ENCODE assay signal across 1 cellular context in the genomic region with DNA sequence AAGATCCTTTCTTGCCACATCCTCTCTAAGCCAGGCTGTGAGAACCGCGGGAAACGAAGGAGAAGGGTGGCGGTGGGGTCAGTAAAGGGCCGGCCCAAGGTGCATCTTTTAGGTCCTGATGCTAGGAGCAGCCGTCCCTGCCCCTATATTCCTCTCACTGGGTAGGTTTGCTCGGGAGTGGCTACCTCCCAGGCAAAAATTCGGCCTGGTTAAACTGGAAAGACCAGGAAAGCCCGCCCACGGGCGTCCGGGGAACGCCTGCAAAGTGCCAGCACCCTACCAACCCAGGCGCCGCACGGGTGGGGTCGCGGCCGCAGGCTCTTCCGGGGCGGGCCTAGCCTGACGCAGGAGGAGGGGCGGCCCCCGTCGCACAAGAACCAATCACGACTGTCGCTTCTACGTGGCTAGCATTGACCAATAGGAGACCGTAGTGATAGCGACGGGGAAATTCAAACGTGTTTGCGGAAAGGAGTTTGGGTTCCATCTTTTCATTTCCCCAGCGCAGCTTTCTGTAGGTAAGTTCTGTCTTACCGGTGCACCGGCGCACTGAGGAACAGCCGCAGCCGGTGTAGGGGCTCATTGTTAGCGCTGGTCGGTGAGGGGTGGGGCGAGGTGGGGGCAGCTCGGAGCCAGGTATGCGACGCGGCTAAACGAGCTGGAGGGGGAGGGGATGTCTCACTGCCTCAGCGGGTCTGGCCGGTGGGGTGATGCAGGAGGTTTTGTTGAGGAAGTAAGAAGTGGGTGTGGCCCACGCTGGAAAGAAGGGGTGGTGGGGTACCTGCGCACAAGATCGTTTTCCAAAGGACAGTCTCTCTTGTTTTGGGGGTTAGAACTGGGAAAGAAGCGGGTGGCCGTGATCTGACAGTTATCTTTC.
TF ChIP-seq lines count a peak whose summit lies in the region.

Gene TTK (plus strand): TSS at position 451 of the 874 bp plus-strand sequence. CDS start 1,195 bp downstream, outside the sequence.

TF ChIP-seq in GM12878, 131 proteins besides CTCF, POLR2A, EP300 and RAD21 (continued from another document and continues in another):
- TF ChIP-seq, protein P1, sequence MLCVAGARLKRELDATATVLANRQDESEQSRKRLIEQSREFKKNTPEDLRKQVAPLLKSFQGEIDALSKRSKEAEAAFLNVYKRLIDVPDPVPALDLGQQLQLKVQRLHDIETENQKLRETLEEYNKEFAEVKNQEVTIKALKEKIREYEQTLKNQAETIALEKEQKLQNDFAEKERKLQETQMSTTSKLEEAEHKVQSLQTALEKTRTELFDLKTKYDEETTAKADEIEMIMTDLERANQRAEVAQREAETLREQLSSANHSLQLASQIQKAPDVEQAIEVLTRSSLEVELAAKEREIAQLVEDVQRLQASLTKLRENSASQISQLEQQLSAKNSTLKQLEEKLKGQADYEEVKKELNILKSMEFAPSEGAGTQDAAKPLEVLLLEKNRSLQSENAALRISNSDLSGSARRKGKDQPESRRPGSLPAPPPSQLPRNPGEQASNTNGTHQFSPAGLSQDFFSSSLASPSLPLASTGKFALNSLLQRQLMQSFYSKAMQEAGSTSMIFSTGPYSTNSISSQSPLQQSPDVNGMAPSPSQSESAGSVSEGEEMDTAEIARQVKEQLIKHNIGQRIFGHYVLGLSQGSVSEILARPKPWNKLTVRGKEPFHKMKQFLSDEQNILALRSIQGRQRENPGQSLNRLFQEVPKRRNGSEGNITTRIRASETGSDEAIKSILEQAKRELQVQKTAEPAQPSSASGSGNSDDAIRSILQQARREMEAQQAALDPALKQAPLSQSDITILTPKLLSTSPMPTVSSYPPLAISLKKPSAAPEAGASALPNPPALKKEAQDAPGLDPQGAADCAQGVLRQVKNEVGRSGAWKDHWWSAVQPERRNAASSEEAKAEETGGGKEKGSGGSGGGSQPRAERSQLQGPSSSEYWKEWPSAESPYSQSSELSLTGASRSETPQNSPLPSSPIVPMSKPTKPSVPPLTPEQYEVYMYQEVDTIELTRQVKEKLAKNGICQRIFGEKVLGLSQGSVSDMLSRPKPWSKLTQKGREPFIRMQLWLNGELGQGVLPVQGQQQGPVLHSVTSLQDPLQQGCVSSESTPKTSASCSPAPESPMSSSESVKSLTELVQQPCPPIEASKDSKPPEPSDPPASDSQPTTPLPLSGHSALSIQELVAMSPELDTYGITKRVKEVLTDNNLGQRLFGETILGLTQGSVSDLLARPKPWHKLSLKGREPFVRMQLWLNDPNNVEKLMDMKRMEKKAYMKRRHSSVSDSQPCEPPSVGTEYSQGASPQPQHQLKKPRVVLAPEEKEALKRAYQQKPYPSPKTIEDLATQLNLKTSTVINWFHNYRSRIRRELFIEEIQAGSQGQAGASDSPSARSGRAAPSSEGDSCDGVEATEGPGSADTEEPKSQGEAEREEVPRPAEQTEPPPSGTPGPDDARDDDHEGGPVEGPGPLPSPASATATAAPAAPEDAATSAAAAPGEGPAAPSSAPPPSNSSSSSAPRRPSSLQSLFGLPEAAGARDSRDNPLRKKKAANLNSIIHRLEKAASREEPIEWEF (IDR thresholded peaks at IDR 0.05; ENCODE audit: insufficient replicate concordance, low read depth, low read length): no peak
- TF ChIP-seq EGR1 (IDR thresholded peaks at IDR 0.05; ENCODE audit: borderline replicate concordance in 1 of 2, low read depth in 2 of 2, low read length in 2 of 2) (peak in 1 of 2 experiments; percentile 61; a peak in 1 of 3 replicates), NR2C2 (IDR thresholded peaks at IDR 0.05; ENCODE audit: borderline replicate concordance, control insufficient read depth, insufficient read length, low read depth) (no peak), RCOR1 (conservative IDR thresholded peaks at IDR 0.05; ENCODE audit: low read depth, low read length) (no peak), NFIC (IDR thresholded peaks at IDR 0.05; ENCODE audit: low read depth, low read length) (no peak), SREBF2 (IDR thresholded peaks at IDR 0.05; ENCODE audit: low read length) (no peak), PBX3 (IDR thresholded peaks at IDR 0.05; ENCODE audit: insufficient replicate concordance, low read depth, low read length) (no peak), FOS (IDR thresholded peaks at IDR 0.05; ENCODE audit: borderline replicate concordance, extremely low read depth, insufficient read length) (peak; percentile 42), IKZF1 (conservative IDR thresholded peaks at IDR 0.05) (peak; percentile 71), ZNF384 (IDR thresholded peaks at IDR 0.05; ENCODE audit: borderline replicate concordance, low read depth, low read length) (no peak), FOXM1 (IDR thresholded peaks at IDR 0.05; ENCODE audit: low read depth, low read length) (peak; percentile 54; the same call in 1 of the 2 replicates), MXI1 (IDR thresholded peaks at IDR 0.05; ENCODE audit: low read depth, low read length) (peak; percentile 89), CBFB (IDR thresholded peaks at IDR 0.05; ENCODE audit: low read depth) (no peak; the same call in 1 of the 2 replicates), MYC (IDR thresholded peaks at IDR 0.05; ENCODE audit: insufficient read depth, insufficient read length, insufficient replicate concordance, low read length, severe bottlenecking) (no peak), ZNF24 (IDR thresholded peaks at IDR 0.05) (no peak), ESRRA (IDR thresholded peaks at IDR 0.05; ENCODE audit: low read length) (no peak), MTA2 (IDR thresholded peaks at IDR 0.05; ENCODE audit: low read depth) (no peak), BCL11A (IDR thresholded peaks at IDR 0.05; ENCODE audit: low read depth, low read length) (no peak), USF2 (IDR thresholded peaks at IDR 0.05; ENCODE audit: borderline replicate concordance, low read depth, low read length) (no peak), SMAD1 (IDR thresholded peaks at IDR 0.05; ENCODE audit: low read depth, partially characterized antibody) (no peak), RFX5 (IDR thresholded peaks at IDR 0.05; ENCODE audit: low read depth, low read length) (peak; percentile 74), HDAC2 (IDR thresholded peaks at IDR 0.05) (peak; percentile 91), SMARCA5 (IDR thresholded peaks at IDR 0.05) (no peak), TCF12 (IDR thresholded peaks at IDR 0.05; ENCODE audit: low read depth, low read length) (no peak), HDGF (IDR thresholded peaks at IDR 0.05) (no peak), ZZZ3 (IDR thresholded peaks at IDR 0.05; ENCODE audit: control insufficient read depth, insufficient read length, low read depth) (no peak), KLF5 (IDR thresholded peaks at IDR 0.05; ENCODE audit: partially characterized antibody) (no peak), PAX8 (IDR thresholded peaks at IDR 0.05) (no peak), YY1 (IDR thresholded peaks at IDR 0.05; ENCODE audit: low read depth, low read length) (no peak; the same call in none of the 2 replicates), FOXK2 (IDR thresholded peaks at IDR 0.05) (no peak), IRF4 (IDR thresholded peaks at IDR 0.05; ENCODE audit: low read depth, low read length) (no peak), NR2F1 (conservative IDR thresholded peaks at IDR 0.05) (peak; percentile 77), SUZ12 (IDR thresholded peaks at IDR 0.05; ENCODE audit: unreplicated experiment) (no peak), DPF2 (IDR thresholded peaks at IDR 0.05) (no peak), MAX (IDR thresholded peaks at IDR 0.05; ENCODE audit: low read depth, low read length) (peak; percentile 70; the same call in 1 of the 2 replicates), WRNIP1 (IDR thresholded peaks at IDR 0.05; ENCODE audit: borderline replicate concordance, low read depth, low read length) (no peak), SUPT20H (IDR thresholded peaks at IDR 0.05; ENCODE audit: borderline replicate concordance, control insufficient read depth, low read depth, low read length) (no peak), CBX3 (IDR thresholded peaks at IDR 0.05; ENCODE audit: borderline replicate concordance, low read depth) (no peak), MEF2A (IDR thresholded peaks at IDR 0.05; ENCODE audit: insufficient read depth, low read depth, low read length) (no peak)
- TF ChIP-seq, protein P2, sequence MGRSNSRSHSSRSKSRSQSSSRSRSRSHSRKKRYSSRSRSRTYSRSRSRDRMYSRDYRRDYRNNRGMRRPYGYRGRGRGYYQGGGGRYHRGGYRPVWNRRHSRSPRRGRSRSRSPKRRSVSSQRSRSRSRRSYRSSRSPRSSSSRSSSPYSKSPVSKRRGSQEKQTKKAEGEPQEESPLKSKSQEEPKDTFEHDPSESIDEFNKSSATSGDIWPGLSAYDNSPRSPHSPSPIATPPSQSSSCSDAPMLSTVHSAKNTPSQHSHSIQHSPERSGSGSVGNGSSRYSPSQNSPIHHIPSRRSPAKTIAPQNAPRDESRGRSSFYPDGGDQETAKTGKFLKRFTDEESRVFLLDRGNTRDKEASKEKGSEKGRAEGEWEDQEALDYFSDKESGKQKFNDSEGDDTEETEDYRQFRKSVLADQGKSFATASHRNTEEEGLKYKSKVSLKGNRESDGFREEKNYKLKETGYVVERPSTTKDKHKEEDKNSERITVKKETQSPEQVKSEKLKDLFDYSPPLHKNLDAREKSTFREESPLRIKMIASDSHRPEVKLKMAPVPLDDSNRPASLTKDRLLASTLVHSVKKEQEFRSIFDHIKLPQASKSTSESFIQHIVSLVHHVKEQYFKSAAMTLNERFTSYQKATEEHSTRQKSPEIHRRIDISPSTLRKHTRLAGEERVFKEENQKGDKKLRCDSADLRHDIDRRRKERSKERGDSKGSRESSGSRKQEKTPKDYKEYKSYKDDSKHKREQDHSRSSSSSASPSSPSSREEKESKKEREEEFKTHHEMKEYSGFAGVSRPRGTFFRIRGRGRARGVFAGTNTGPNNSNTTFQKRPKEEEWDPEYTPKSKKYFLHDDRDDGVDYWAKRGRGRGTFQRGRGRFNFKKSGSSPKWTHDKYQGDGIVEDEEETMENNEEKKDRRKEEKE (IDR thresholded peaks at IDR 0.05): no peak
- TF ChIP-seq, protein P3, sequence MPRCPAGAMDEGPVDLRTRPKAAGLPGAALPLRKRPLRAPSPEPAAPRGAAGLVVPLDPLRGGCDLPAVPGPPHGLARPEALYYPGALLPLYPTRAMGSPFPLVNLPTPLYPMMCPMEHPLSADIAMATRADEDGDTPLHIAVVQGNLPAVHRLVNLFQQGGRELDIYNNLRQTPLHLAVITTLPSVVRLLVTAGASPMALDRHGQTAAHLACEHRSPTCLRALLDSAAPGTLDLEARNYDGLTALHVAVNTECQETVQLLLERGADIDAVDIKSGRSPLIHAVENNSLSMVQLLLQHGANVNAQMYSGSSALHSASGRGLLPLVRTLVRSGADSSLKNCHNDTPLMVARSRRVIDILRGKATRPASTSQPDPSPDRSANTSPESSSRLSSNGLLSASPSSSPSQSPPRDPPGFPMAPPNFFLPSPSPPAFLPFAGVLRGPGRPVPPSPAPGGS (IDR thresholded peaks at IDR 0.05; ENCODE audit: borderline replicate concordance, insufficient read depth, low read depth, low read length, poor library complexity, severe bottlenecking): no peak
- TF ChIP-seq, protein P4, sequence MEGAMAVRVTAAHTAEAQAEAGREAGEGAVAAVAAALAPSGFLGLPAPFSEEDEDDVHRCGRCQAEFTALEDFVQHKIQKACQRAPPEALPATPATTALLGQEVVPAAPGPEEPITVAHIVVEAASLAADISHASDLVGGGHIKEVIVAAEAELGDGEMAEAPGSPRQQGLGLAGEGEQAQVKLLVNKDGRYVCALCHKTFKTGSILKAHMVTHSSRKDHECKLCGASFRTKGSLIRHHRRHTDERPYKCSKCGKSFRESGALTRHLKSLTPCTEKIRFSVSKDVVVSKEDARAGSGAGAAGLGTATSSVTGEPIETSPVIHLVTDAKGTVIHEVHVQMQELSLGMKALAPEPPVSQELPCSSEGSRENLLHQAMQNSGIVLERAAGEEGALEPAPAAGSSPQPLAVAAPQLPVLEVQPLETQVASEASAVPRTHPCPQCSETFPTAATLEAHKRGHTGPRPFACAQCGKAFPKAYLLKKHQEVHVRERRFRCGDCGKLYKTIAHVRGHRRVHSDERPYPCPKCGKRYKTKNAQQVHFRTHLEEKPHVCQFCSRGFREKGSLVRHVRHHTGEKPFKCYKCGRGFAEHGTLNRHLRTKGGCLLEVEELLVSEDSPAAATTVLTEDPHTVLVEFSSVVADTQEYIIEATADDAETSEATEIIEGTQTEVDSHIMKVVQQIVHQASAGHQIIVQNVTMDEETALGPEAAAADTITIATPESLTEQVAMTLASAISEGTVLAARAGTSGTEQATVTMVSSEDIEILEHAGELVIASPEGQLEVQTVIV (IDR thresholded peaks at IDR 0.05; ENCODE audit: borderline replicate concordance, partially characterized antibody): no peak
